ENCODE assay signal across 17 cellular contexts in the genomic region with DNA sequence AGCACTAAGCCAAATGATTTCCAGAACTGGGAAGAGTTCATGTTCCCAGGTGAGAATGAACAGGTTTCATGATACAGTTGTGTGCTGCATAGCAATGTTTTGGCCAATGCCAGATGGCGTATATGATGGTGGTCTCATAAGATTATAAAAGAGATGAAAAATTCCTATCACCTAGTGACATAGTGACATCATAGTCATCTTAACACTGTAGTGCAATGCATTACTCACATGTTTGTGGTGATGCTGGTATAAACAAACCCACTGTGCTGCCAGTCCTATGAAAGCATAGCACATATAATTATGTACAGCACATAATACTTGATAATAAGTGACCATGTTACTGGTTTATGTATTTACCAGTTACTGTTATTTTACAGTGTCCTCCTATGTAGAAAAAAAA.
DNase-seq lines count a peak whose midpoint lies in the region; TF ChIP-seq lines count a peak whose summit lies in the region.
"Had no signal": no experiment of that assay in that cellular context is flagged by ENCODE, and none has a peak within 500 bp of the region (broad histone marks: within the 10 kb centered on the region; RNA-seq: fewer than 3 reads in every experiment).

No MANE protein-coding gene starts in this region.

- no peak overlapping the region for H3K23ac ChIP-seq in trophoblast cell (ENCODE audit: low read length)

- no peak overlapping the region for H3K9ac ChIP-seq in trophoblast cell (ENCODE audit: low read length)

- H4K8ac ChIP-seq in trophoblast cell (ENCODE audit: low read depth, low read length), result no peak overlapping the region

- H3K27me3 Mint-ChIP-seq in CD4-positive, alpha-beta memory T cell, result peaks cover 20 to 28% of the 10 kb centered on the region in 2 donors

- WGBS in trophoblast cell (ENCODE audit: extremely low coverage, insufficient coverage, insufficient read length), result no CpG with 5 or more reads among the region's 1 CpG

- in situ Hi-C loops in KBM-7 (cut with MboI; ENCODE audit: low pct_unique_long_range_greater_than_20kb, low sequenced_read_pairs), result no loop called here

- POLR2A ChIA-PET in HEK293 (lab: Yijun Ruan, JAX), result no interaction called here
- POLR2A ChIA-PET in CD4-positive, alpha-beta memory T cell (lab: Charles Lee; ENCODE audit: partially characterized antibody), result no interaction called here

- H2BK120ac ChIP-seq in trophoblast cell (ENCODE audit: insufficient read depth, low read length, poor library complexity), result no peak overlapping the region

- no peaks in the 10 kb centered on the region for H3K36me3 Mint-ChIP-seq in CD4-positive, alpha-beta memory T cell

- CTCF ChIA-PET in HEK293 (lab: Yijun Ruan, JAX), result no interaction called here
- CTCF ChIA-PET in CD4-positive, alpha-beta memory T cell (lab: Charles Lee; ENCODE audit: partially characterized antibody), result no interaction called here

- H3K36me3 ChIP-seq in HEK293 (ENCODE audit: control insufficient read depth in 2 of 2, insufficient read depth in 1 of 2, low read length in 2 of 2), result no peaks in the 10 kb centered on the region
- no peaks in the 10 kb centered on the region for H3K36me3 ChIP-seq in SJCRH30
- no peaks in the 10 kb centered on the region for H3K36me3 ChIP-seq in trophoblast cell (ENCODE audit: control insufficient read depth in 1 of 2, insufficient read depth in 2 of 2, low read length in 2 of 2)
- H3K36me3 ChIP-seq in CD4-positive, alpha-beta memory T cell (ENCODE audit: insufficient read depth, low read length), result no peaks in the 10 kb centered on the region

- no peak overlapping the region for H2AK5ac ChIP-seq in trophoblast cell (ENCODE audit: low read length)

- H2BK5ac ChIP-seq in trophoblast cell (ENCODE audit: low read depth, low read length, poor library complexity), result no peak overlapping the region

- H4K12ac ChIP-seq in trophoblast cell (ENCODE audit: low read depth, low read length), result no peak overlapping the region

- intact Hi-C loops in CD4-positive, alpha-beta memory T cell (cut with micrococcal nuclease), result no loop called here

- TF ChIP-seq CTCF in HEK293 (tag by site-specific recombination; IDR thresholded peaks at IDR 0.05), result no peak

- H3K27me3 ChIP-seq in SJCRH30 (no peaks in the 10 kb centered on the region), trophoblast cell (ENCODE audit: insufficient read depth, low read length) (no peaks in the 10 kb centered on the region)
- no peaks in the 10 kb centered on the region for H3K27me3 ChIP-seq in CD4-positive, alpha-beta memory T cell (ENCODE audit: insufficient read depth, low read length)

- no peak overlapping the region for H2BK12ac ChIP-seq in trophoblast cell (ENCODE audit: low read length)

- DNase-seq in DMS 273 (lab: John Stamatoyannopoulos, UW; ENCODE audit: unreplicated experiment) (peak; percentile 38), DMS 273 treated with DMSO at 0.1 percent for 48 hours (lab: John Stamatoyannopoulos, UW) (no peak), SJCRH30 (peak in 1 of 2 experiments; percentile 10), trophoblast cell (peak; percentile 27 to 62), germinal center (ENCODE audit: low spot score) (no peak), KBM-7 (no peak)
- DNase-seq in CD4-positive, alpha-beta memory T cell, result no peak
- DNase-seq: AML-193; CD4-positive, alpha-beta T cell; DMS53; GF-D8; H7 had no signal

- H3K4me1 Mint-ChIP-seq in CD4-positive, alpha-beta memory T cell, result no peaks in the 10 kb centered on the region

- H3K27ac ChIP-seq in HEK293 (ENCODE audit: extremely low read depth, low read depth, low read length), result no peak overlapping the region
- H3K27ac ChIP-seq in SJCRH30, result peak overlapping the region; percentile 16; the same call in 1 of the 2 replicates
- H3K27ac ChIP-seq in trophoblast cell (ENCODE audit: low read depth, low read length), result no peak overlapping the region
- H3K27ac ChIP-seq in CD4-positive, alpha-beta memory T cell (ENCODE audit: low read depth, low read length), result no peak overlapping the region
- H3K27ac ChIP-seq: 22Rv1, A549, C4-2B had no signal

- no peak overlapping the region for H2AFZ ChIP-seq in trophoblast cell (ENCODE audit: insufficient read depth, low read length, poor library complexity)
- H2AFZ ChIP-seq: GM23338 had no signal

- no peak overlapping the region for H3K14ac ChIP-seq in trophoblast cell (ENCODE audit: low read length)

- H3K4me3 ChIP-seq in HEK293 (ENCODE audit: low read depth, low read length), result no peak overlapping the region
- H3K4me3 ChIP-seq in SJCRH30, result no peak overlapping the region
- no peak overlapping the region for H3K4me3 ChIP-seq in trophoblast cell (ENCODE audit: low read depth, low read length)
- no peak overlapping the region for H3K4me3 ChIP-seq in CD4-positive, alpha-beta memory T cell (ENCODE audit: low read length in 2 of 2)
- H3K4me3 ChIP-seq: A549, GM23338 had no signal

- H3K9me3 Mint-ChIP-seq in CD4-positive, alpha-beta memory T cell, result peaks cover 0 to 22% (median 11%) of the 10 kb centered on the region in 8 donors
- H3K9me3 Mint-ChIP-seq: GM23338 had no signal

- H3K9me3 ChIP-seq in HEK293 (ENCODE audit: control insufficient read depth, insufficient read depth, low read depth, low read length), result no peaks in the 10 kb centered on the region
- no peaks in the 10 kb centered on the region for H3K9me3 ChIP-seq in SJCRH30 (replicated peaks)
- H3K9me3 ChIP-seq in trophoblast cell (ENCODE audit: insufficient read depth, low read depth, low read length), result no peaks in the 10 kb centered on the region
- H3K9me3 ChIP-seq in CD4-positive, alpha-beta memory T cell (ENCODE audit: control insufficient read depth in 1 of 2, low read length in 2 of 2), result no peaks in the 10 kb centered on the region
- H3K9me3 ChIP-seq: A549 had no signal

- no peak overlapping the region for H4K91ac ChIP-seq in trophoblast cell (ENCODE audit: low read depth, low read length)

- H3K27ac Mint-ChIP-seq in CD4-positive, alpha-beta memory T cell, result no peak overlapping the region
- H3K27ac Mint-ChIP-seq: CD4-positive, alpha-beta T cell; GM23338 had no signal

- H3K79me1 ChIP-seq in trophoblast cell (ENCODE audit: low read length), result no peaks in the 10 kb centered on the region

- H3K4me2 ChIP-seq in trophoblast cell (ENCODE audit: low read length), result no peak overlapping the region
- H3K4me2 ChIP-seq: A549, GM23338 had no signal

- no peak overlapping the region for H3K4ac ChIP-seq in trophoblast cell (ENCODE audit: low read depth, low read length)

- no peaks in the 10 kb centered on the region for H3K4me1 ChIP-seq in HEK293 (ENCODE audit: control insufficient read depth, insufficient read depth, low read length)
- peaks cover 19% of the 10 kb centered on the region for H3K4me1 ChIP-seq in SJCRH30
- no peaks in the 10 kb centered on the region for H3K4me1 ChIP-seq in trophoblast cell (ENCODE audit: control insufficient read depth in 1 of 2, insufficient read depth in 2 of 2, low read length in 2 of 2)
- no peaks in the 10 kb centered on the region for H3K4me1 ChIP-seq in CD4-positive, alpha-beta memory T cell (ENCODE audit: insufficient read depth, low read length)
- H3K4me1 ChIP-seq: A549 had no signal

- no peak overlapping the region for H3K4me3 Mint-ChIP-seq in CD4-positive, alpha-beta memory T cell
- H3K4me3 Mint-ChIP-seq: CD4-positive, alpha-beta T cell; GM23338 had no signal

- H3K18ac ChIP-seq in trophoblast cell (ENCODE audit: low read length), result no peak overlapping the region

- no peaks in the 10 kb centered on the region for H3K79me2 ChIP-seq in trophoblast cell (ENCODE audit: control insufficient read depth, insufficient read depth, low read length, poor library complexity)

TF ChIP-seq in HEK293, 187 proteins besides CTCF, POLR2A, EP300 and RAD21:
- TF ChIP-seq ATF2 (tag by site-specific recombination; IDR thresholded peaks at IDR 0.05; ENCODE audit: low read depth) (peak; percentile 59; the same call in 1 of the 2 replicates), ZBTB7A (tag by site-specific recombination; IDR thresholded peaks at IDR 0.05; ENCODE audit: low read depth) (no peak)

Comparison
In these comparisons a context has a peak if more than half of its experiments do, and no peak if none do; other contexts are left out.
1. DNase-seq: peak in DMS 273 (single experiment) and trophoblast cell (2 of 2); none in DMS 273 treated with DMSO at 0.1 percent for 48 hours (single experiment), germinal center (single experiment), CD4-positive, alpha-beta memory T cell (0 of 5) and KBM-7 (single experiment).